In the genomic region with DNA sequence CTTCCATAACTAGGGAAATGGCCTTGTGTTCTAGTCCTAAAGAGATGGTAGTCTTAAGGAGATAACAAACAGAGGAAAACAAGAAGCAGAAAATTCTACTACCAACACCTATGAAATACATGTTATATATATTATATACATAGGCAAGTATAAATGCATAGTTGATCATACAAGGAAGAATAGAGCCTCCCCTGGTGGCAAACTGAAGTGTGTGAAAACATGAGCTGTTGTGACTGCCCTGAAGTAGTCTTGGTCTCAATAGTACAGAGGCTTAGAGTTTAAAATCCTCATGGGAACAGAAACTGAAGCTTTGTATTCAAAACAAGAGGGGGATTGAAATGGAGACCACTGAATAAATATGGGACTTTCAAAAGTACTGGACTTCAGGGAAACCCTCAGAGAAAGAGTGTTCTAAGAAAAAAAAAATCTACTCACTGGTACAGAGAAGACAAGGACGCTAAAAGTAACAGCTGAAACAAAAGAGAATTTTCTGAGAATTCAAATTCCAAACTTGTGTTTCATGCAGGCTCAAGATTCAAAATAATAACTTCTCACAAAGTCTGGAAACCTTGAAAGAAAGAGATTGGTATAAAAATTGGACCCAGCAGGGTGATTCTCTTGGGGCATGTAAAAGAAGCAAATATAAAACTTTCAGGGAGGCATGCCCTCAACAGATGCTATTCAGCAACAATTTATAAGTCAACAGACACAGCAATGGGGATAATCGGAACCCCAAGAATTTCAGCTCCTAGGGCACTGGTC, we compare ENCODE assay signal across 8 cellular contexts. TPM values are rescaled to one million over a fixed set of nuclear protein-coding genes. Genes with fewer than 3 reads are reported as not detected.
A peak's percentile ranks its signal among the peaks of the same experiment; 100 is the strongest.
DNase-seq lines count a peak whose midpoint lies in the region; ATAC-seq and TF ChIP-seq lines count a peak whose summit lies in the region.

No MANE protein-coding gene starts in this region.

- peak; percentile 62 for ATAC-seq in CD4-positive, alpha-beta T cell (ENCODE audit: poor library complexity)
- peak; percentile 84 for ATAC-seq in GM19455 (IDR thresholded peaks at IDR 0.05; ENCODE audit: unreplicated experiment)
- ATAC-seq in central memory CD8-positive, alpha-beta T cell (replicated peaks; ENCODE audit: extremely low read depth, poor library complexity, severe bottlenecking), result peak; percentile 72
- ATAC-seq in stimulated activated naive CD8-positive, alpha-beta T cell treated with anti-CD3 and anti-CD28 coated beads, Interleukin-15, Interleukin-2, amounts not matched to agents 100 U/mL and 50 U/mL, for 24 hours, result peak; percentile 63

- peak in 2 of 10 experiments; percentile 11 to 21 for DNase-seq in CD4-positive, alpha-beta T cell
- DNase-seq in LHCN-M2 (ENCODE audit: low read depth) (peak; percentile 10), Caco-2 (no peak), cardiac septum (ENCODE audit: low spot score) (no peak), GOT3 (lab: John Stamatoyannopoulos, UW) (no peak)
- peak in 1 of 2 donors; percentile 16 for DNase-seq in central memory CD8-positive, alpha-beta T cell (ENCODE audit: low spot score in 2 of 2)
- no peak for DNase-seq in stimulated activated naive CD8-positive, alpha-beta T cell treated with anti-CD3 and anti-CD28 coated beads, Interleukin-15, Interleukin-2, amounts not matched to agents 100 U/mL and 50 U/mL, for 24 hours

- no peaks in the 10 kb centered on the region for H3K27me3 ChIP-seq in CD4-positive, alpha-beta T cell (ENCODE audit: control insufficient read depth, insufficient read depth, low read length)
- H3K27me3 ChIP-seq in Caco-2 (replicated peaks; ENCODE audit: control insufficient read depth, insufficient read depth, low read length), result no peaks in the 10 kb centered on the region

- no TSS peak for BruUV-seq in Caco-2 (replicated peaks; lab: Mats Ljungman, UMichigan)

- no peak overlapping the region for H3K27ac Mint-ChIP-seq in CD4-positive, alpha-beta T cell
- H3K27ac Mint-ChIP-seq in central memory CD8-positive, alpha-beta T cell (ENCODE audit: low read depth), result peak overlapping the region; percentile 76
- H3K27ac Mint-ChIP-seq in Caco-2 (ENCODE audit: unreplicated experiment), result no peak overlapping the region

- H3K4me1 ChIP-seq in Caco-2, result no peaks in the 10 kb centered on the region

- intact Hi-C loops in CD4-positive, alpha-beta T cell (cut with DNase I, micrococcal nuclease), result loop anchor here (1.0 to 10.0 kb wide), 6 partner anchors 145 to 388 kb away; no protein-coding TSS in a partner anchor
- intact Hi-C loops in Caco-2 (cut with micrococcal nuclease; ENCODE audit: unreplicated experiment), result no loop called here
- intact Hi-C loops in cardiac septum (cut with DNase I), result no loop called here

- peaks cover 9% of the 10 kb centered on the region for H3K4me1 Mint-ChIP-seq in CD4-positive, alpha-beta T cell (ENCODE audit: low read depth)
- peaks cover 10% of the 10 kb centered on the region for H3K4me1 Mint-ChIP-seq in central memory CD8-positive, alpha-beta T cell
- H3K4me1 Mint-ChIP-seq in Caco-2 (ENCODE audit: low read depth, unreplicated experiment), result no peaks in the 10 kb centered on the region

- H3K36me3 Mint-ChIP-seq in CD4-positive, alpha-beta T cell (ENCODE audit: low read depth), result peaks cover 6% of the 10 kb centered on the region
- no peaks in the 10 kb centered on the region for H3K36me3 Mint-ChIP-seq in central memory CD8-positive, alpha-beta T cell (ENCODE audit: insufficient read depth)
- no peaks in the 10 kb centered on the region for H3K36me3 Mint-ChIP-seq in Caco-2 (ENCODE audit: insufficient read depth, unreplicated experiment)

- no peak overlapping the region for H3K4me3 ChIP-seq in Caco-2 (ENCODE audit: low read depth, low read length)

- no peaks in the 10 kb centered on the region for H3K9me3 ChIP-seq in CD4-positive, alpha-beta T cell (ENCODE audit: control insufficient read depth, low read length)
- H3K9me3 ChIP-seq in Caco-2, result 0 out of 2 replicates have a peak, but pooled peaks cover 1% of the 10 kb centered on the region

- CTCF ChIA-PET in CD4-positive, alpha-beta T cell (lab: Charles Lee), result interaction anchor here (0.6 to 1.2 kb wide), 3 partner anchors 234 to 247 kb away, joined by 3 read pairs; no protein-coding TSS in a partner anchor
- CTCF ChIA-PET in Caco-2 (lab: Charles Lee), result interaction anchor here (0.6 to 1.0 kb wide), 3 partner anchors 12 to 202 kb away, joined by 3 read pairs; no protein-coding TSS in a partner anchor

- TF ChIP-seq CTCF in CD4-positive, alpha-beta T cell (IDR thresholded peaks at IDR 0.05), result peak; percentile 57
- peak in 1 of 2 experiments; percentile 19 for TF ChIP-seq CTCF in Caco-2 (IDR thresholded peaks at IDR 0.05; ENCODE audit: insufficient read depth in 1 of 2, low read depth in 1 of 2, low read length in 1 of 2, severe bottlenecking in 1 of 2, unreplicated experiment in 1 of 2)

- POLR2A ChIA-PET in CD4-positive, alpha-beta T cell (lab: Charles Lee), result interaction anchor here (0.6 to 1.2 kb wide), 3 partner anchors 59 to 148 kb away, joined by 3 to 4 read pairs (median 3); no protein-coding TSS in a partner anchor
- POLR2A ChIA-PET in Caco-2 (lab: Charles Lee), result no interaction called here

- H3K27me3 Mint-ChIP-seq in CD4-positive, alpha-beta T cell, result no peaks in the 10 kb centered on the region
- H3K27me3 Mint-ChIP-seq in central memory CD8-positive, alpha-beta T cell, result no peaks in the 10 kb centered on the region
- H3K27me3 Mint-ChIP-seq in Caco-2 (ENCODE audit: insufficient read depth, unreplicated experiment), result no peaks in the 10 kb centered on the region

- H3K9me3 Mint-ChIP-seq in CD4-positive, alpha-beta T cell, result no peaks in the 10 kb centered on the region
- H3K9me3 Mint-ChIP-seq in central memory CD8-positive, alpha-beta T cell, result no peaks in the 10 kb centered on the region
- no peaks in the 10 kb centered on the region for H3K9me3 Mint-ChIP-seq in Caco-2 (ENCODE audit: unreplicated experiment)

- no peak overlapping the region for H3K4me3 Mint-ChIP-seq in CD4-positive, alpha-beta T cell
- no peak overlapping the region for H3K4me3 Mint-ChIP-seq in central memory CD8-positive, alpha-beta T cell
- H3K4me3 Mint-ChIP-seq in Caco-2 (ENCODE audit: unreplicated experiment), result no peak overlapping the region

- H3K36me3 ChIP-seq in Caco-2 (ENCODE audit: control insufficient read depth, insufficient read depth, low read length), result no peaks in the 10 kb centered on the region

- H3K27ac ChIP-seq in CD4-positive, alpha-beta T cell (ENCODE audit: low read depth, low read length), result no peak overlapping the region

RNA-seq across cellular contexts. Expression of gene SAMD3, which starts 59.7 kb away (rescaled TPM):
- total RNA-seq in CD4-positive, alpha-beta T cell, result 10 to 100 TPM; 24.3 to 28.7 TPM
- total RNA-seq in LHCN-M2 (2014; rRNA removed), result not detected in 2 replicates
- polyA plus RNA-seq in LHCN-M2 (2012), result not detected
- 1.5 and 1.7 TPM in 2 replicates for total RNA-seq in Caco-2 (2022)
- total RNA-seq in cardiac septum, result 0.22 TPM

Comparison
In these comparisons a context has a peak if more than half of its experiments do, and no peak if none do; other contexts are left out.
1. intact Hi-C loops: an anchor here in CD4-positive, alpha-beta T cell (1.0 to 10.0 kb wide); none called in Caco-2 and cardiac septum.